In the genomic region with DNA sequence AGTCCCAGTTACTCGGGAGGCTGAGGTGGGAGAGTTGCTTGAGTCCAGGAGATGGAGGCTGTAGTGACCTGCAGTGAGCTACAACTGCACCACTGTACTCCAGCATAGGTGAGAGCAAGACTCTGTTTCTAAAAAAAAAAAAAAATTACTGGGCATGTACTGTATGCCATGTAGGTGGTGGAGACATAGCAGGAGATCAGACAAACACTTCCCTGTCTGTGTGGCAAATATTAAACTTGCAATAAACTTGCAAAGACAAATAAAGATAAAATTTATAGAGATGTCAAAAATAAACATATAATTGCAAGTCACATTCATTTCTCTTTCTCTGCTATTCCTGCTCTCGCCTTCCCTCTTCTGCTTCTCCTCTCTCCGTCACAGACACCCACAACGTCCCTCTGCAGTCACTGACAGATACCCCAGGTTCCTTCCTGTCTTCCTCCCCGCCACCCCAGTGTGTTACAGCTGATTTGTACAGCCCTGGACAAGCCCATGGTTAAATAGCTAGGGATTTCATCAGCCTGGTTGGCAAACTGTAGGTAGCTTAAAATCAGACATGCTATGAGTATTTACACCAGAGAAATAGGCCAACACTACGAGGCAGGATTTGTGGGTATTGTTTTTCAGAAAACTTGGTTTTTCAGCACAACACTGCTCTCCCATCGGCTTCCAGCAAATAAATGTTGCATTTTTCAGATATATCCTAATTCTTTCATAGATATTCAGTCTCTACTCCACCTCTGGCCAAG, we compare ENCODE assay signal across 17 cellular contexts. TPM values are rescaled to one million over a fixed set of nuclear protein-coding genes. Genes with fewer than 3 reads are reported as not detected.
A peak's percentile ranks its signal among the peaks of the same experiment; 100 is the strongest.
DNase-seq lines count a peak whose midpoint lies in the region; ATAC-seq and TF ChIP-seq lines count a peak whose summit lies in the region.
"Had no signal": no experiment of that assay in that cellular context is flagged by ENCODE, and none has a peak within 500 bp of the region (broad histone marks: within the 10 kb centered on the region; RNA-seq: fewer than 3 reads in every experiment).

No MANE protein-coding gene starts in this region.

- ATAC-seq in left colon, result peak; percentile 67

- CTCF ChIA-PET in HEK293T (lab: Yijun Ruan, JAX), result interaction anchor here (1.0 kb wide), 1 partner anchor 323 kb away, joined by 3 read pairs; no protein-coding TSS in a partner anchor

- no peak for TF ChIP-seq POLR2A in erythroblast (IDR thresholded peaks at IDR 0.05; ENCODE audit: low read length)

- TF ChIP-seq CTCF in C4-2B (conservative IDR thresholded peaks at IDR 0.05), result no peak

- 0 out of 2 replicates have a peak overlapping the region, but pooled peaks have one; percentile 43 for H3K27ac ChIP-seq in C4-2B

- POLR2A ChIA-PET in HEK293T (lab: Yijun Ruan, JAX), result no interaction called here

- intact Hi-C loops in left colon (cut with DNase I, micrococcal nuclease), result no loop called here

- DNase-seq in KG1 (lab: John Stamatoyannopoulos, UW) (peak; percentile 28), NOMO-1 treated with dmso at 0.1 percent for 144 hours (lab: John Stamatoyannopoulos, UW; ENCODE audit: unreplicated experiment) (peak; percentile 72), left colon (no peak), HEK293T (ENCODE audit: extremely low spot score) (no peak), NCI-H2029 (lab: John Stamatoyannopoulos, UW) (no peak), T-helper 9 cell (no peak), erythroblast (lab: John Stamatoyannopoulos, UW) (no peak)
- DNase-seq: BE2C; Caco-2; CD4-positive, alpha-beta T cell; H9; KBM-7; NCI-H1105; NCI-H1694; NCI-H510A treated with DMSO at 0.1 percent for 48 hours; NCI-H774 had no signal

TF ChIP-seq in HEK293T, 16 proteins besides CTCF, POLR2A, EP300 and RAD21:
- TF ChIP-seq TARDBP (IDR thresholded peaks at IDR 0.05) (no peak), SP1 (IDR thresholded peaks at IDR 0.05) (no peak), CTBP1 (IDR thresholded peaks at IDR 0.05; ENCODE audit: borderline replicate concordance) (no peak), BHLHE40 (IDR thresholded peaks at IDR 0.05; ENCODE audit: borderline replicate concordance) (no peak), FOXA1 (IDR thresholded peaks at IDR 0.05) (no peak), ELF4 (IDR thresholded peaks at IDR 0.05) (no peak), ZNF384 (IDR thresholded peaks at IDR 0.05) (no peak), NFRKB (IDR thresholded peaks at IDR 0.05) (no peak), FOXK2 (IDR thresholded peaks at IDR 0.05) (no peak)

RNA-seq across cellular contexts. Expression of gene CD177, which starts 1.3 kb away (rescaled TPM):
- total RNA-seq in left colon, result 100 to 1,000 TPM; 376 to 475 TPM
- total RNA-seq: Caco-2; CD4-positive, alpha-beta T cell had no signal

Comparison
In these comparisons a context has a peak if more than half of its experiments do, and no peak if none do; other contexts are left out.
1. DNase-seq: peak in KG1 (single experiment) and NOMO-1 treated with dmso at 0.1 percent for 144 hours (single experiment); none in left colon (0 of 2), HEK293T (single experiment), NCI-H2029 (single experiment), T-helper 9 cell (single experiment) and erythroblast (0 of 2).